Comparison of ENCODE assay signal across 7 cellular contexts in genomic region chr17:48613862-48614694, GRCh38. TPM values are rescaled to one million over a fixed set of nuclear protein-coding genes. Genes with fewer than 3 reads are reported as not detected.
DNase-seq lines count a peak whose midpoint lies in the region; ATAC-seq and TF ChIP-seq lines count a peak whose summit lies in the region.

No MANE protein-coding gene starts in this region.

- H3K27me3 Mint-ChIP-seq in H9 (ENCODE audit: low read depth): peaks cover 100% of the 10 kb centered on the region
- peaks cover 87% of the 10 kb centered on the region for H3K27me3 Mint-ChIP-seq in T-helper 1 cell treated with Interleukin-12 subunit alpha and Interleukin-12 subunit beta and Interleukin-4 antibody, amounts not matched to agents 30 μg/mL and 1 μg/mL, for 36 hours (ENCODE audit: low read depth)

- H2BK120ac ChIP-seq in H9 (ENCODE audit: low read depth, low read length, poor library complexity, severe bottlenecking): no peak overlapping the region

- H3K9me3 ChIP-seq in H9 (ENCODE audit: control insufficient read depth, low read depth, low read length): no peaks in the 10 kb centered on the region
- no peaks in the 10 kb centered on the region for H3K9me3 ChIP-seq in esophagus squamous epithelium

- H4K20me1 ChIP-seq in H9 (ENCODE audit: control insufficient read depth, insufficient read depth, insufficient read length): no peaks in the 10 kb centered on the region

- no peak overlapping the region for H3T11ph ChIP-seq in H9 (ENCODE audit: low read length)

- peaks cover 97% of the 10 kb centered on the region for H3K27me3 ChIP-seq in H9 (ENCODE audit: insufficient read depth, low read length)
- peaks cover 45 to 100% (median 81%) of the 10 kb centered on the region in 4 donors for H3K27me3 ChIP-seq in esophagus squamous epithelium

- TF ChIP-seq POLR2A in esophagus squamous epithelium (IDR thresholded peaks at IDR 0.05): no peak

- H3K4me1 ChIP-seq in H9 (ENCODE audit: insufficient read depth, low read length) (no peaks in the 10 kb centered on the region), esophagus squamous epithelium (peaks cover 13 to 62% (median 40%) of the 10 kb centered on the region in 3 donors)

- no peaks in the 10 kb centered on the region; a peak in 1 of 7 replicates for H3K36me3 Mint-ChIP-seq in H9 (ENCODE audit: insufficient read depth in 1 of 3, low read depth in 3 of 3)
- peaks cover 3% of the 10 kb centered on the region for H3K36me3 Mint-ChIP-seq in T-helper 1 cell treated with Interleukin-12 subunit alpha and Interleukin-12 subunit beta and Interleukin-4 antibody, amounts not matched to agents 30 μg/mL and 1 μg/mL, for 36 hours (ENCODE audit: low read depth)

- H3K27ac Mint-ChIP-seq in H9: no peak overlapping the region
- peak overlapping the region; percentile 81 for H3K27ac Mint-ChIP-seq in T-helper 1 cell treated with Interleukin-12 subunit alpha and Interleukin-12 subunit beta and Interleukin-4 antibody, amounts not matched to agents 30 μg/mL and 1 μg/mL, for 36 hours

- no peak overlapping the region for H2AK5ac ChIP-seq in H9 (ENCODE audit: insufficient read length, low read length)

- no peak overlapping the region for H2AFZ ChIP-seq in H9 (ENCODE audit: low read length)

- no peak overlapping the region for H3K14ac ChIP-seq in H9 (ENCODE audit: insufficient read depth, low read length)

- H3K79me2 ChIP-seq in H9 (ENCODE audit: insufficient read depth, low read length): no peaks in the 10 kb centered on the region

- no peak overlapping the region for H3K9ac ChIP-seq in H9 (ENCODE audit: extremely low read depth, insufficient read length, low read length)

- H4K5ac ChIP-seq in H9 (ENCODE audit: insufficient read length, low read depth, low read length): no peak overlapping the region

- peaks cover 7 to 22% of the 10 kb centered on the region in 2 experiments; a peak in 4 of 5 replicates for H3K9me3 Mint-ChIP-seq in H9
- no peaks in the 10 kb centered on the region for H3K9me3 Mint-ChIP-seq in T-helper 1 cell treated with Interleukin-12 subunit alpha and Interleukin-12 subunit beta and Interleukin-4 antibody, amounts not matched to agents 30 μg/mL and 1 μg/mL, for 36 hours

- H2BK20ac ChIP-seq in H9 (ENCODE audit: low read depth, low read length, poor library complexity, severe bottlenecking): no peak overlapping the region

- H3K23ac ChIP-seq in H9 (ENCODE audit: insufficient read length, low read depth, low read length): no peak overlapping the region

- no peaks in the 10 kb centered on the region for H3K79me1 ChIP-seq in H9 (ENCODE audit: insufficient read depth, low read depth, low read length, poor library complexity, severe bottlenecking)

- H3K4ac ChIP-seq in H9 (ENCODE audit: low read depth, low read length): no peak overlapping the region

- H3K56ac ChIP-seq in H9 (ENCODE audit: insufficient read length, low read depth, low read length): no peak overlapping the region

- H2BK15ac ChIP-seq in H9 (ENCODE audit: low read depth, low read length): peak overlapping the region; percentile 53; the same call in 1 of the 2 replicates

- ATAC-seq in HG02642 (IDR thresholded peaks at IDR 0.05; ENCODE audit: poor library complexity, unreplicated experiment): no peak

- DNase-seq in H9: peak; percentile 78
- no peak for DNase-seq in epithelial cell of proximal tubule (ENCODE audit: low read depth)
- no peak for DNase-seq in esophagus squamous epithelium (lab: John Stamatoyannopoulos, UW)
- no peak for DNase-seq in NOMO-1 treated with DMSO at 0.1 percent for 48 hours (lab: John Stamatoyannopoulos, UW; ENCODE audit: unreplicated experiment)

- no peak overlapping the region for H4K91ac ChIP-seq in H9 (ENCODE audit: insufficient read length, low read depth, low read length)

- H3K4me1 Mint-ChIP-seq in H9: peaks cover 12 to 33% of the 10 kb centered on the region in 2 experiments
- peaks cover 45% of the 10 kb centered on the region for H3K4me1 Mint-ChIP-seq in T-helper 1 cell treated with Interleukin-12 subunit alpha and Interleukin-12 subunit beta and Interleukin-4 antibody, amounts not matched to agents 30 μg/mL and 1 μg/mL, for 36 hours (ENCODE audit: low read depth)

- no peak overlapping the region for H3K27ac ChIP-seq in H9 (ENCODE audit: insufficient read length, low read depth, low read length)
- H3K27ac ChIP-seq in skin epidermis: peak overlapping the region in 4 of 21 experiments; percentile 43 to 94 (median 69)
- no peak overlapping the region for H3K27ac ChIP-seq in esophagus squamous epithelium

- no peak overlapping the region for H3K18ac ChIP-seq in H9 (ENCODE audit: insufficient read length, low read depth, low read length)

- TF ChIP-seq CTCF in H9 (conservative IDR thresholded peaks at IDR 0.05) (no peak), epithelial cell of proximal tubule (conservative IDR thresholded peaks at IDR 0.05; ENCODE audit: low read depth, low read length) (no peak), esophagus squamous epithelium (IDR thresholded peaks at IDR 0.05) (no peak)

- H2BK12ac ChIP-seq in H9 (ENCODE audit: insufficient read length, low read depth, low read length): no peak overlapping the region

- H3K4me2 ChIP-seq in H9 (ENCODE audit: insufficient read depth, insufficient read length, low read length): no peak overlapping the region

- H2BK5ac ChIP-seq in H9 (ENCODE audit: insufficient read length, low read length): no peak overlapping the region

- H3K4me3 Mint-ChIP-seq in H9: peak overlapping the region in 1 of 2 experiments; percentile 17; a peak in 1 of 5 replicates
- H3K4me3 Mint-ChIP-seq in T-helper 1 cell treated with Interleukin-12 subunit alpha and Interleukin-12 subunit beta and Interleukin-4 antibody, amounts not matched to agents 30 μg/mL and 1 μg/mL, for 36 hours: peak overlapping the region; percentile 53

- WGBS in H9 (ENCODE audit: extremely low coverage, insufficient read length, low lambda C conversion rate): no CpG with 5 or more reads among the region's 55 CpGs
- WGBS in esophagus squamous epithelium, 2 donors: 7 to 19% methylated on average over 8 to 37 of the region's 55 CpGs

- H4K8ac ChIP-seq in H9 (replicated peaks; ENCODE audit: insufficient read length, low read depth, low read length): no peak overlapping the region

- intact Hi-C loops in esophagus squamous epithelium (cut with DNase I): no loop called here

- H3K4me3 ChIP-seq in epithelial cell of proximal tubule (ENCODE audit: low read depth, low read length): peak overlapping the region; percentile 86
- peak overlapping the region in 4 of 7 experiments; percentile 6 to 47 (median 13) for H3K4me3 ChIP-seq in skin epidermis
- H3K4me3 ChIP-seq in esophagus squamous epithelium: peak overlapping the region in 1 of 4 donors; percentile 40

- peaks cover 5% of the 10 kb centered on the region for H3K23me2 ChIP-seq in H9 (ENCODE audit: insufficient read length, low read depth, low read length, poor library complexity, severe bottlenecking)

- no peaks in the 10 kb centered on the region for H3K36me3 ChIP-seq in esophagus squamous epithelium

RNA-seq across cellular contexts. Expression of gene HOXB8, which starts 1.0 kb away (rescaled TPM):
- total RNA-seq in H9 (2021) (not detected in 2 replicates), epithelial cell of proximal tubule (12.7 and 21.4 TPM in 2 replicates), esophagus squamous epithelium (not detected)

RNA-seq across cellular contexts. Expression of gene HOXB7, which starts 3.3 kb away (rescaled TPM):
- total RNA-seq in H9 (2021): not detected in 2 replicates
- 24.9 and 26.0 TPM in 2 replicates for total RNA-seq in epithelial cell of proximal tubule
- total RNA-seq in esophagus squamous epithelium: under 1 TPM in 2 of 4 donors, not detected in 2; 0.38 to 0.64 TPM

RNA-seq across cellular contexts. Expression of gene HOXB6, which starts 9.3 kb away (rescaled TPM):
- total RNA-seq in H9 (2021) (not detected in 2 replicates), epithelial cell of proximal tubule (42.9 and 55.6 TPM in 2 replicates), esophagus squamous epithelium (1 to 10 TPM in 2 of 4 donors, not detected in 2; 1.3 to 3.1 TPM)

RNA-seq across cellular contexts. Expression of gene HOXB9, which starts 12.1 kb away (rescaled TPM):
- total RNA-seq in H9 (2021) (not detected in 2 replicates), epithelial cell of proximal tubule (74.5 and 83.8 TPM in 2 replicates), esophagus squamous epithelium (not detected)

RNA-seq across cellular contexts. Expression of gene HOXB5, which starts 20.5 kb away (rescaled TPM):
- total RNA-seq in H9 (2021): not detected in 2 replicates
- 2.8 and 5.5 TPM in 2 replicates for total RNA-seq in epithelial cell of proximal tubule
- total RNA-seq in esophagus squamous epithelium: not detected

Comparison
In these comparisons a context has a peak if more than half of its experiments do, and no peak if none do; other contexts are left out.
1. RNA of gene HOXB8, which starts 1.0 kb away (total RNA-seq): 12.7 to 21.4 TPM in epithelial cell of proximal tubule; not detected in H9 and not detected in esophagus squamous epithelium; every median in the first group is over 10 times any median in the second.
2. RNA of gene HOXB7, which starts 3.3 kb away (total RNA-seq): 24.9 to 26.0 TPM in epithelial cell of proximal tubule; 0.38 to 0.64 TPM in esophagus squamous epithelium and not detected in H9; every median in the first group is over 10 times any median in the second.
3. RNA of gene HOXB6, which starts 9.3 kb away (total RNA-seq): 42.9 to 55.6 TPM in epithelial cell of proximal tubule; 1.3 to 3.1 TPM in esophagus squamous epithelium and not detected in H9; every median in the first group is over 10 times any median in the second.